ENCODE assay signal across 11 cellular contexts in genomic region chr17:50533720-50534148, GRCh38. TPM values are rescaled to one million over a fixed set of nuclear protein-coding genes. Genes with fewer than 3 reads are reported as not detected.
A peak's percentile ranks its signal among the peaks of the same experiment; 100 is the strongest.
DNase-seq lines count a peak whose midpoint lies in the region; ATAC-seq, FAIRE-seq and TF ChIP-seq lines count a peak whose summit lies in the region.
"Had no signal": no experiment of that assay in that cellular context is flagged by ENCODE, and none has a peak within 500 bp of the region (broad histone marks: within the 10 kb centered on the region; RNA-seq: fewer than 3 reads in every experiment).

No MANE protein-coding gene starts in this region.

- no peaks in the 10 kb centered on the region for H3K79me2 ChIP-seq in astrocyte (ENCODE audit: insufficient read depth, low read length)

- H3K4me3 Mint-ChIP-seq in activated CD4-positive, alpha-beta T cell treated with anti-CD3 and anti-CD28 coated beads for 36 hours: no peak overlapping the region
- no peak overlapping the region for H3K4me3 Mint-ChIP-seq in activated CD4-positive, alpha-beta T cell treated with anti-CD3 and anti-CD28 coated beads, Interleukin-2, amount 10 ng/mL, durations not matched to agents 24 days and 14 days
- no peak overlapping the region for H3K4me3 Mint-ChIP-seq in astrocyte (ENCODE audit: unreplicated experiment)
- H3K4me3 Mint-ChIP-seq: activated T-cell treated with anti-CD3 and anti-CD28 coated beads, Interleukin-2, amount 50 U/mL, for 4 hours; CD4-positive, CD25-positive, alpha-beta regulatory T cell had no signal

- H3K36me3 Mint-ChIP-seq in activated CD4-positive, alpha-beta T cell treated with anti-CD3 and anti-CD28 coated beads for 36 hours (ENCODE audit: low read depth): no peaks in the 10 kb centered on the region
- H3K36me3 Mint-ChIP-seq in activated CD4-positive, alpha-beta T cell treated with anti-CD3 and anti-CD28 coated beads, Interleukin-2, amount 10 ng/mL, durations not matched to agents 24 days and 14 days (ENCODE audit: low read depth): no peaks in the 10 kb centered on the region
- peaks cover 9% of the 10 kb centered on the region for H3K36me3 Mint-ChIP-seq in astrocyte (ENCODE audit: low read depth, unreplicated experiment)
- H3K36me3 Mint-ChIP-seq: CD4-positive, CD25-positive, alpha-beta regulatory T cell had no signal

- H3K4me2 ChIP-seq in astrocyte (ENCODE audit: low read length): peak overlapping the region; percentile 74

- H3K4me1 ChIP-seq in astrocyte (ENCODE audit: insufficient read depth, low read length) (peaks cover 11% of the 10 kb centered on the region), urinary bladder (ENCODE audit: insufficient read depth) (no peaks in the 10 kb centered on the region)

- TF ChIP-seq CTCF in astrocyte (IDR thresholded peaks at IDR 0.05; ENCODE audit: insufficient read depth, low read depth, low read length): no peak

- H3K9ac ChIP-seq in astrocyte (ENCODE audit: low read length): no peak overlapping the region

- FAIRE-seq in astrocyte (lab: Jason Lieb, UNC): no peak

- 1% methylated on average over 17 of the region's 17 CpGs for WGBS in urinary bladder

- H3K27ac ChIP-seq in astrocyte (ENCODE audit: low read depth, low read length) (no peak overlapping the region), urinary bladder (ENCODE audit: low read depth) (peak overlapping the region; percentile 29)

- peaks cover 46% of the 10 kb centered on the region for H3K27me3 Mint-ChIP-seq in activated CD4-positive, alpha-beta T cell treated with anti-CD3 and anti-CD28 coated beads for 36 hours
- H3K27me3 Mint-ChIP-seq in activated CD4-positive, alpha-beta T cell treated with anti-CD3 and anti-CD28 coated beads, Interleukin-2, amount 10 ng/mL, durations not matched to agents 24 days and 14 days: peaks cover 39% of the 10 kb centered on the region
- peaks cover 70% of the 10 kb centered on the region for H3K27me3 Mint-ChIP-seq in astrocyte (ENCODE audit: low read depth, unreplicated experiment)

- intact Hi-C loops in activated CD4-positive, alpha-beta T cell treated with anti-CD3 and anti-CD28 coated beads for 36 hours (cut with DNase I, micrococcal nuclease): no loop called here
- intact Hi-C loops in activated CD4-positive, alpha-beta T cell treated with anti-CD3 and anti-CD28 coated beads, Interleukin-2, amount 10 ng/mL, durations not matched to agents 24 days and 14 days (cut with micrococcal nuclease): no loop called here

- H3K9me3 Mint-ChIP-seq in activated CD4-positive, alpha-beta T cell treated with anti-CD3 and anti-CD28 coated beads for 36 hours (ENCODE audit: low read depth): no peaks in the 10 kb centered on the region
- no peaks in the 10 kb centered on the region for H3K9me3 Mint-ChIP-seq in activated CD4-positive, alpha-beta T cell treated with anti-CD3 and anti-CD28 coated beads, Interleukin-2, amount 10 ng/mL, durations not matched to agents 24 days and 14 days
- peaks cover 2% of the 10 kb centered on the region for H3K9me3 Mint-ChIP-seq in astrocyte (ENCODE audit: unreplicated experiment)
- H3K9me3 Mint-ChIP-seq: activated T-cell treated with anti-CD3 and anti-CD28 coated beads, Interleukin-2, amount 50 U/mL, for 4 hours had no signal

- no peaks in the 10 kb centered on the region for H3K36me3 ChIP-seq in astrocyte (ENCODE audit: insufficient read depth, low read length)
- no peaks in the 10 kb centered on the region for H3K36me3 ChIP-seq in urinary bladder (ENCODE audit: insufficient read depth)

- no peak for DNase-seq in activated CD4-positive, alpha-beta T cell treated with anti-CD3 and anti-CD28 coated beads for 36 hours
- no peak for DNase-seq in activated CD4-positive, alpha-beta T cell treated with anti-CD3 and anti-CD28 coated beads, Interleukin-2, amount 10 ng/mL, durations not matched to agents 24 days and 14 days
- DNase-seq in astrocyte (ENCODE audit: low read depth): no peak
- DNase-seq in kidney glomerular epithelial cell (lab: John Stamatoyannopoulos, UW): peak; percentile 41
- DNase-seq in activated gamma-delta T cell treated with Interleukin-2 at 50 U/mL for 16 hours: no peak
- DNase-seq: activated T-cell treated with anti-CD3 and anti-CD28 coated beads, Interleukin-2, amount 50 U/mL, for 4 hours; CD4-positive, CD25-positive, alpha-beta regulatory T cell had no signal

- no peaks in the 10 kb centered on the region for H4K20me1 ChIP-seq in astrocyte (ENCODE audit: insufficient read depth, low read length)

- H3K4me3 ChIP-seq in astrocyte (ENCODE audit: insufficient read depth, low read depth, low read length): no peak overlapping the region
- H3K4me3 ChIP-seq in urinary bladder (ENCODE audit: low read depth, low read length): peak overlapping the region; percentile 22

- peak overlapping the region; percentile 38 for H2AFZ ChIP-seq in astrocyte (ENCODE audit: low read depth, low read length)

- no peak overlapping the region for H3K27ac Mint-ChIP-seq in activated CD4-positive, alpha-beta T cell treated with anti-CD3 and anti-CD28 coated beads for 36 hours
- no peak overlapping the region for H3K27ac Mint-ChIP-seq in activated CD4-positive, alpha-beta T cell treated with anti-CD3 and anti-CD28 coated beads, Interleukin-2, amount 10 ng/mL, durations not matched to agents 24 days and 14 days
- peak overlapping the region; percentile 12 for H3K27ac Mint-ChIP-seq in astrocyte (ENCODE audit: unreplicated experiment)
- H3K27ac Mint-ChIP-seq: CD4-positive, CD25-positive, alpha-beta regulatory T cell had no signal

- peaks cover 21% of the 10 kb centered on the region for H3K27me3 ChIP-seq in astrocyte (ENCODE audit: insufficient read depth, low read length)

- H3K4me1 Mint-ChIP-seq in activated CD4-positive, alpha-beta T cell treated with anti-CD3 and anti-CD28 coated beads for 36 hours: peaks cover 14% of the 10 kb centered on the region
- H3K4me1 Mint-ChIP-seq in activated CD4-positive, alpha-beta T cell treated with anti-CD3 and anti-CD28 coated beads, Interleukin-2, amount 10 ng/mL, durations not matched to agents 24 days and 14 days: peaks cover 8% of the 10 kb centered on the region
- H3K4me1 Mint-ChIP-seq in astrocyte (ENCODE audit: low read depth, unreplicated experiment): peaks cover 11% of the 10 kb centered on the region

- H3K9me3 ChIP-seq in astrocyte (ENCODE audit: insufficient read depth, low read depth, low read length): no peaks in the 10 kb centered on the region

- ATAC-seq in activated CD4-positive, alpha-beta T cell treated with anti-CD3 and anti-CD28 coated beads for 36 hours: peak; percentile 18
- ATAC-seq in GM18498 (IDR thresholded peaks at IDR 0.05; ENCODE audit: unreplicated experiment) (no peak), GM21423 (IDR thresholded peaks at IDR 0.05; ENCODE audit: unreplicated experiment) (no peak)

- CTCF ChIA-PET in activated CD4-positive, alpha-beta T cell treated with anti-CD3 and anti-CD28 coated beads for 36 hours (lab: Charles Lee): interaction anchor here (0.7 to 1.1 kb wide), 2 partner anchors 8 to 61 kb away, joined by 3 read pairs; no protein-coding TSS in a partner anchor

- POLR2A ChIA-PET in activated CD4-positive, alpha-beta T cell treated with anti-CD3 and anti-CD28 coated beads for 36 hours (lab: Charles Lee): no interaction called here

RNA-seq across cellular contexts. Expression of gene EPN3, which starts 1.2 kb away (rescaled TPM):
- not detected for total RNA-seq in activated CD4-positive, alpha-beta T cell treated with anti-CD3 and anti-CD28 coated beads for 36 hours
- not detected in 2 replicates for total RNA-seq in activated CD4-positive, alpha-beta T cell treated with anti-CD3 and anti-CD28 coated beads, Interleukin-2, amount 10 ng/mL, durations not matched to agents 24 days and 14 days
- total RNA-seq in astrocyte: 0.24 and 1.7 TPM in 2 replicates
- 4.4 TPM for total RNA-seq in urinary bladder
- polyA plus RNA-seq in urinary bladder: 5.6 TPM
- total RNA-seq: CD4-positive, CD25-positive, alpha-beta regulatory T cell had no signal
- polyA plus RNA-seq: CD4-positive, CD25-positive, alpha-beta regulatory T cell had no signal

RNA-seq across cellular contexts. Expression of gene SPATA20, which starts 13.2 kb away (rescaled TPM):
- 10 to 100 TPM in 1 of 2 experiments, 1 to 10 TPM in 1; 9.0 to 10.7 TPM for total RNA-seq in activated CD4-positive, alpha-beta T cell treated with anti-CD3 and anti-CD28 coated beads for 36 hours
- 21.6 and 22.4 TPM in 2 replicates for total RNA-seq in activated CD4-positive, alpha-beta T cell treated with anti-CD3 and anti-CD28 coated beads, Interleukin-2, amount 10 ng/mL, durations not matched to agents 24 days and 14 days
- total RNA-seq in astrocyte (32.0 and 35.9 TPM in 2 replicates), urinary bladder (32.5 TPM)
- polyA plus RNA-seq in urinary bladder: 32.6 TPM

RNA-seq across cellular contexts. Expression of gene MYCBPAP, which starts 25.5 kb away (rescaled TPM):
- total RNA-seq in activated CD4-positive, alpha-beta T cell treated with anti-CD3 and anti-CD28 coated beads for 36 hours: 1 to 10 TPM; 1.4 to 1.8 TPM
- total RNA-seq in activated CD4-positive, alpha-beta T cell treated with anti-CD3 and anti-CD28 coated beads, Interleukin-2, amount 10 ng/mL, durations not matched to agents 24 days and 14 days: 3.5 TPM in 2 replicates
- total RNA-seq in astrocyte: 0.99 and 1.4 TPM in 2 replicates
- 1.3 TPM for total RNA-seq in urinary bladder
- polyA plus RNA-seq in urinary bladder: 0.23 TPM

RNA-seq across cellular contexts. Expression of gene CACNA1G, which starts 26.8 kb away (rescaled TPM):
- total RNA-seq in activated CD4-positive, alpha-beta T cell treated with anti-CD3 and anti-CD28 coated beads for 36 hours: not detected
- total RNA-seq in activated CD4-positive, alpha-beta T cell treated with anti-CD3 and anti-CD28 coated beads, Interleukin-2, amount 10 ng/mL, durations not matched to agents 24 days and 14 days: 0.07 TPM in 1 of 2 replicates, not detected in the other
- total RNA-seq in astrocyte (0.27 and 0.36 TPM in 2 replicates), urinary bladder (6.6 TPM)
- polyA plus RNA-seq in urinary bladder: 0.15 TPM
- total RNA-seq: pulmonary artery endothelial cell had no signal
- polyA plus RNA-seq: CD4-positive, CD25-positive, alpha-beta regulatory T cell had no signal

RNA-seq across cellular contexts. Expression of gene RSAD1, which starts 55.1 kb away (rescaled TPM):
- 10 to 100 TPM; 21.5 to 29.0 TPM for total RNA-seq in activated CD4-positive, alpha-beta T cell treated with anti-CD3 and anti-CD28 coated beads for 36 hours
- total RNA-seq in activated CD4-positive, alpha-beta T cell treated with anti-CD3 and anti-CD28 coated beads, Interleukin-2, amount 10 ng/mL, durations not matched to agents 24 days and 14 days: 53.6 and 61.2 TPM in 2 replicates
- total RNA-seq in astrocyte: 18.8 and 21.6 TPM in 2 replicates
- total RNA-seq in urinary bladder: 17.0 TPM
- polyA plus RNA-seq in urinary bladder: 29.2 TPM
